Comparison of ENCODE assay signal across 7 cellular contexts in the genomic region with DNA sequence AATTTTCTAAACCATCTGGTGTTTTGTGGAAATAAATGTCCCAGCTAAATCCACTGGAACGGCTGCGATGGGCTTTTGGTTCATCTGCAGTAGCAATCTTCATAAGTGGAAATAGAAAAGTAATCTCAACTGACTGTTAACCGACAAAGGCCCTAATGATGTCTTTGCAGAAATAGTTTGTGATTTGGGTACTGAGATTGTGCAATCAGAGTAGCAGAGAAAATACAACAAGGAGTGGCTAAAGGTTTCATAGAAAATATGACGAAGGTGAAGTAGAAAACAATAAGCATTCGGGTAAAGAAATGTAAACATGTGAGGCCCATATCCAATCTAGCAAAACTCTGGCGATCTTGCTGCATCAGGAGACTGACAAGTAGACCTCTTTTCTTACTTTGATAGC.
"Had no signal": no experiment of that assay in that cellular context is flagged by ENCODE, and none has a peak within 500 bp of the region (broad histone marks: within the 10 kb centered on the region; RNA-seq: fewer than 3 reads in every experiment).

No MANE protein-coding gene starts in this region.

- H3K27ac ChIP-seq: HL-60, KMS-11 had no signal

- DNase-seq: Karpas-422, KBM-7, KG1 had no signal

- H3K4me3 ChIP-seq: K562 had no signal

- FAIRE-seq: HTR-8/SVneo, K562 had no signal

- H3K9ac ChIP-seq: KMS-11 had no signal

- ATAC-seq: K562 had no signal

- H3K4me2 ChIP-seq: KMS-11 had no signal
